In genomic region chr18:41456791-41457190, GRCh38 we compare ENCODE assay signal across 20 cellular contexts.
DNase-seq lines count a peak whose midpoint lies in the region; ATAC-seq, FAIRE-seq and TF ChIP-seq lines count a peak whose summit lies in the region.
"Had no signal": no experiment of that assay in that cellular context is flagged by ENCODE, and none has a peak within 500 bp of the region (broad histone marks: within the 10 kb centered on the region; RNA-seq: fewer than 3 reads in every experiment).

No MANE protein-coding gene starts in this region.

- H3K9me3 Mint-ChIP-seq in natural killer cell treated with Interleukin-12 subunit alpha and Interleukin-12 subunit beta and Interleukin-15 and Interleukin-18, amount 100 ng/mL, for 72 hours: peaks cover 23% of the 10 kb centered on the region
- H3K9me3 Mint-ChIP-seq: H9 had no signal

- no peak overlapping the region for H3K4me3 ChIP-seq in bronchial epithelial cell (ENCODE audit: low read depth, low read length)
- no peak overlapping the region for H3K4me3 ChIP-seq in suprapubic skin
- H3K4me3 ChIP-seq: BLaER1 treated with 17β-estradiol and CSF1 and Interleukin-3, amounts not matched to agents 10 nM and 100 nM had no signal

- H3K27ac Mint-ChIP-seq in natural killer cell treated with Interleukin-12 subunit alpha and Interleukin-12 subunit beta and Interleukin-15 and Interleukin-18, amount 100 ng/mL, for 72 hours: no peak overlapping the region
- H3K27ac Mint-ChIP-seq: CD4-positive, alpha-beta T cell; H9 had no signal

- H3K36me3 Mint-ChIP-seq in natural killer cell treated with Interleukin-12 subunit alpha and Interleukin-12 subunit beta and Interleukin-15 and Interleukin-18, amount 100 ng/mL, for 72 hours: no peaks in the 10 kb centered on the region

- H3K27ac ChIP-seq in suprapubic skin: no peak overlapping the region
- H3K27ac ChIP-seq: BLaER1 treated with 17β-estradiol and CSF1 and Interleukin-3, amounts not matched to agents 10 nM and 100 nM had no signal

- no peaks in the 10 kb centered on the region for H3K27me3 Mint-ChIP-seq in natural killer cell treated with Interleukin-12 subunit alpha and Interleukin-12 subunit beta and Interleukin-15 and Interleukin-18, amount 100 ng/mL, for 72 hours
- H3K27me3 Mint-ChIP-seq: CD4-positive, alpha-beta T cell had no signal

- no peaks in the 10 kb centered on the region for H3K9me3 ChIP-seq in suprapubic skin
- H3K9me3 ChIP-seq: BLaER1 treated with 17β-estradiol and CSF1 and Interleukin-3, amounts not matched to agents 10 nM and 100 nM had no signal

- H3K4me1 Mint-ChIP-seq in natural killer cell treated with Interleukin-12 subunit alpha and Interleukin-12 subunit beta and Interleukin-15 and Interleukin-18, amount 100 ng/mL, for 72 hours (ENCODE audit: low read depth in 2 of 2): no peaks in the 10 kb centered on the region

- no peak overlapping the region for H3K4me3 Mint-ChIP-seq in natural killer cell treated with Interleukin-12 subunit alpha and Interleukin-12 subunit beta and Interleukin-15 and Interleukin-18, amount 100 ng/mL, for 72 hours
- H3K4me3 Mint-ChIP-seq: CD4-positive, alpha-beta T cell; H9 had no signal

- no peaks in the 10 kb centered on the region for H3K4me1 ChIP-seq in suprapubic skin
- H3K4me1 ChIP-seq: BLaER1 treated with 17β-estradiol and CSF1 and Interleukin-3, amounts not matched to agents 10 nM and 100 nM had no signal

- H3K27me3 ChIP-seq in bronchial epithelial cell (ENCODE audit: control insufficient read depth, insufficient read depth, low read length) (no peaks in the 10 kb centered on the region), suprapubic skin (no peaks in the 10 kb centered on the region)
- H3K27me3 ChIP-seq: BLaER1 treated with 17β-estradiol and CSF1 and Interleukin-3, amounts not matched to agents 10 nM and 100 nM had no signal

- no peak for ATAC-seq in natural killer cell treated with Interleukin-12 subunit alpha and Interleukin-12 subunit beta and Interleukin-15 and Interleukin-18, amount 100 ng/mL, for 72 hours
- no peak for ATAC-seq in GM21619 (IDR thresholded peaks at IDR 0.05; ENCODE audit: unreplicated experiment)
- ATAC-seq: HepG2 had no signal

- TF ChIP-seq CTCF in D721Med (IDR thresholded peaks at IDR 0.05; ENCODE audit: insufficient read depth, missing control alignments) (no peak), bronchial epithelial cell (IDR thresholded peaks at IDR 0.05; ENCODE audit: insufficient read depth, low read length, severe bottlenecking) (no peak), suprapubic skin (IDR thresholded peaks at IDR 0.05) (no peak)

- no peak for DNase-seq in D721Med (ENCODE audit: insufficient read length, low spot score)
- DNase-seq in NCI-H460 (ENCODE audit: extremely low read depth, low read depth): peak; percentile 17
- peak; percentile 33 for DNase-seq in bronchial epithelial cell (ENCODE audit: low read depth)
- peak; percentile 39 for DNase-seq in iris pigment epithelial cell (ENCODE audit: low read depth)
- DNase-seq in CD1c-positive myeloid dendritic cell (ENCODE audit: extremely low spot score): no peak
- DNase-seq in suprapubic skin (ENCODE audit: low spot score in 2 of 2): no peak
- DNase-seq in natural killer cell treated with Interleukin-12 subunit alpha and Interleukin-12 subunit beta and Interleukin-15 and Interleukin-18, amount 100 ng/mL, for 72 hours (ENCODE audit: low spot score): no peak
- DNase-seq: 8988T; CD4-positive, alpha-beta T cell; DMS153; DMS79 treated with DMSO at 0.1 percent for 48 hours; EL; GDM1; GOT3; H9 had no signal

- TF ChIP-seq POLR2A in suprapubic skin (IDR thresholded peaks at IDR 0.05): no peak

- 88% methylated on average over 4 of the region's 4 CpGs for WGBS in suprapubic skin

- H3K36me3 ChIP-seq in bronchial epithelial cell (ENCODE audit: control insufficient read depth, insufficient read depth, low read length): no peaks in the 10 kb centered on the region
- no peaks in the 10 kb centered on the region for H3K36me3 ChIP-seq in suprapubic skin
- H3K36me3 ChIP-seq: BLaER1 treated with 17β-estradiol and CSF1 and Interleukin-3, amounts not matched to agents 10 nM and 100 nM had no signal

- FAIRE-seq in D721Med (lab: Jason Lieb, UNC) (peak; percentile 97), bronchial epithelial cell (lab: Jason Lieb, UNC) (no peak)
- FAIRE-seq: GM12892, HepG2, HTR-8/SVneo had no signal

- TF ChIP-seq EP300 in suprapubic skin (IDR thresholded peaks at IDR 0.05): no peak

Comparison
In these comparisons a context has a peak if more than half of its experiments do, and no peak if none do; other contexts are left out.
1. DNase-seq: peak in NCI-H460 (single experiment), bronchial epithelial cell (single experiment) and iris pigment epithelial cell (single experiment); none in D721Med (single experiment), CD1c-positive myeloid dendritic cell (single experiment), suprapubic skin (0 of 2) and natural killer cell treated with Interleukin-12 subunit alpha and Interleukin-12 subunit beta and Interleukin-15 and Interleukin-18, amount 100 ng/mL, for 72 hours (single experiment).